In genomic region chr2:237530472-237531433, GRCh38 we compare ENCODE assay signal across 14 cellular contexts. TPM values are rescaled to one million over a fixed set of nuclear protein-coding genes. Genes with fewer than 3 reads are reported as not detected.
DNase-seq lines count a peak whose midpoint lies in the region; ATAC-seq and TF ChIP-seq lines count a peak whose summit lies in the region.
"Had no signal": no experiment of that assay in that cellular context is flagged by ENCODE, and none has a peak within 500 bp of the region (broad histone marks: within the 10 kb centered on the region; RNA-seq: fewer than 3 reads in every experiment).

No MANE protein-coding gene starts in this region.

- no peaks in the 10 kb centered on the region for H3K79me2 ChIP-seq in OCI-LY7 (ENCODE audit: insufficient read depth, low read depth, low read length)

- H3K4me3 Mint-ChIP-seq in activated CD8-positive, alpha-beta memory T cell treated with anti-CD3 and anti-CD28 coated beads, Interleukin-2, amount 10 ng/mL, durations not matched to agents 7 days and 5 days, result no peak overlapping the region

- peak overlapping the region; percentile 27; the same call in 1 of the 2 replicates for H3K4me2 ChIP-seq in OCI-LY7 (ENCODE audit: low read length)

- POLR2A ChIA-PET in OCI-LY7 (lab: Charles Lee), result interaction anchor here (0.6 kb wide), 1 partner anchor 83 kb away, joined by 4 read pairs; no protein-coding TSS in a partner anchor

- H3K9me3 ChIP-seq in OCI-LY7 (ENCODE audit: low read length), result no peaks in the 10 kb centered on the region

- no peaks in the 10 kb centered on the region for H4K20me1 ChIP-seq in OCI-LY7 (ENCODE audit: insufficient read depth, low read length)

- CTCF ChIA-PET in OCI-LY7 (lab: Charles Lee; ENCODE audit: unreplicated experiment), result no interaction called here
- CTCF ChIA-PET in activated CD8-positive, alpha-beta memory T cell treated with anti-CD3 and anti-CD28 coated beads, Interleukin-2, amount 10 ng/mL, durations not matched to agents 7 days and 5 days (lab: Charles Lee), result interaction anchor here (0.9 kb wide), 1 partner anchor 41 kb away, joined by 3 read pairs; no protein-coding TSS in a partner anchor

- H3K9me2 ChIP-seq in OCI-LY7 (ENCODE audit: insufficient read depth, low read length), result no peaks in the 10 kb centered on the region

- H3K36me3 Mint-ChIP-seq in activated CD8-positive, alpha-beta memory T cell treated with anti-CD3 and anti-CD28 coated beads, Interleukin-2, amount 10 ng/mL, durations not matched to agents 7 days and 5 days, result no peaks in the 10 kb centered on the region

- H2AFZ ChIP-seq in OCI-LY7 (ENCODE audit: low read length), result no peak overlapping the region

- no TSS peak for BruUV-seq in OCI-LY7 (replicated peaks; lab: Mats Ljungman, UMichigan)

- no peak overlapping the region for H3K27ac Mint-ChIP-seq in activated CD8-positive, alpha-beta memory T cell treated with anti-CD3 and anti-CD28 coated beads, Interleukin-2, amount 10 ng/mL, durations not matched to agents 7 days and 5 days

- intact Hi-C loops in OCI-LY7 (cut with micrococcal nuclease; ENCODE audit: unreplicated experiment), result no loop called here

- no peak overlapping the region for H3K27ac ChIP-seq in OCI-LY7 (ENCODE audit: low read depth, low read length, poor library complexity, severe bottlenecking)

- peaks cover 2% of the 10 kb centered on the region for H3K4me1 Mint-ChIP-seq in activated CD8-positive, alpha-beta memory T cell treated with anti-CD3 and anti-CD28 coated beads, Interleukin-2, amount 10 ng/mL, durations not matched to agents 7 days and 5 days

- H3K36me3 ChIP-seq in OCI-LY7 (ENCODE audit: insufficient read depth, low read length), result no peaks in the 10 kb centered on the region

- ATAC-seq in GM19463 (IDR thresholded peaks at IDR 0.05; ENCODE audit: unreplicated experiment) (peak; percentile 44), HG02870 (IDR thresholded peaks at IDR 0.05; ENCODE audit: unreplicated experiment) (peak; percentile 48), GM21528 (IDR thresholded peaks at IDR 0.05; ENCODE audit: low FRiP score, unreplicated experiment) (no peak), GM21381 (IDR thresholded peaks at IDR 0.05; ENCODE audit: unreplicated experiment) (no peak)
- no peak for ATAC-seq in activated CD8-positive, alpha-beta memory T cell treated with anti-CD3 and anti-CD28 coated beads, Interleukin-2, amount 10 ng/mL, durations not matched to agents 7 days and 5 days

- peaks cover 27% of the 10 kb centered on the region for H3K4me1 ChIP-seq in OCI-LY7 (ENCODE audit: insufficient read depth, low read length, poor library complexity, severe bottlenecking)

- H3K9me3 Mint-ChIP-seq in activated CD8-positive, alpha-beta memory T cell treated with anti-CD3 and anti-CD28 coated beads, Interleukin-2, amount 10 ng/mL, durations not matched to agents 7 days and 5 days (ENCODE audit: low read depth), result no peaks in the 10 kb centered on the region

- DNase-seq in CD1c-positive myeloid dendritic cell (ENCODE audit: extremely low spot score) (peak; percentile 9), OCI-LY7 (ENCODE audit: low spot score) (no peak), NCI-H446 treated with DMSO at 0.1 percent for 48 hours (lab: John Stamatoyannopoulos, UW) (no peak)
- DNase-seq in activated CD8-positive, alpha-beta memory T cell treated with anti-CD3 and anti-CD28 coated beads, Interleukin-2, amount 10 ng/mL, durations not matched to agents 7 days and 5 days, result no peak
- DNase-seq: cerebellar nuclear complex; stimulated activated CD4-positive, alpha-beta T cell treated with anti-CD3 and anti-CD28 coated beads, Interleukin-2, amount 100 ng/mL, for 24 hours had no signal

- no peak for TF ChIP-seq CTCF in OCI-LY7 (conservative IDR thresholded peaks at IDR 0.05; ENCODE audit: low read length)

- no peak overlapping the region for H3K4me3 ChIP-seq in OCI-LY7 (ENCODE audit: low read depth, low read length, poor library complexity, severe bottlenecking)

- no peaks in the 10 kb centered on the region for H3K27me3 Mint-ChIP-seq in activated CD8-positive, alpha-beta memory T cell treated with anti-CD3 and anti-CD28 coated beads, Interleukin-2, amount 10 ng/mL, durations not matched to agents 7 days and 5 days

RNA-seq across cellular contexts. Expression of gene PRLH, which starts 35.6 kb away (rescaled TPM):
- not detected in 2 replicates for total RNA-seq in OCI-LY7 (2014; rRNA removed; shearing (Covaris generic))
- total RNA-seq in OCI-LY7 (2022), result not detected in 2 replicates
- total RNA-seq in activated CD8-positive, alpha-beta memory T cell treated with anti-CD3 and anti-CD28 coated beads, Interleukin-2, amount 10 ng/mL, durations not matched to agents 7 days and 5 days, result not detected
- total RNA-seq: endothelial cell of umbilical vein, glomerular endothelial cell, kidney epithelial cell, urinary bladder had no signal

RNA-seq across cellular contexts. Expression of gene MLPH, which starts 43.7 kb away (rescaled TPM):
- total RNA-seq in OCI-LY7 (2014; rRNA removed; shearing (Covaris generic)), result not detected in 2 replicates
- total RNA-seq in OCI-LY7 (2022), result not detected in 2 replicates
- total RNA-seq in activated CD8-positive, alpha-beta memory T cell treated with anti-CD3 and anti-CD28 coated beads, Interleukin-2, amount 10 ng/mL, durations not matched to agents 7 days and 5 days, result not detected
- total RNA-seq: endothelial cell of umbilical vein had no signal

RNA-seq across cellular contexts. Expression of gene RAB17, which starts 59.8 kb away (rescaled TPM):
- total RNA-seq in OCI-LY7 (2014; rRNA removed; shearing (Covaris generic)), result not detected in 2 replicates
- not detected in 2 replicates for total RNA-seq in OCI-LY7 (2022)
- total RNA-seq in activated CD8-positive, alpha-beta memory T cell treated with anti-CD3 and anti-CD28 coated beads, Interleukin-2, amount 10 ng/mL, durations not matched to agents 7 days and 5 days, result not detected

Comparison
In these comparisons a context has a peak if more than half of its experiments do, and no peak if none do; other contexts are left out.
1. ATAC-seq: peak in GM19463 (single experiment) and HG02870 (single experiment); none in GM21528 (single experiment), activated CD8-positive, alpha-beta memory T cell treated with anti-CD3 and anti-CD28 coated beads, Interleukin-2, amount 10 ng/mL, durations not matched to agents 7 days and 5 days (single experiment) and GM21381 (single experiment).